Comparison of ENCODE assay signal across 2 cellular contexts in genomic region chr17:80008848-80009247, GRCh38.
TF ChIP-seq lines count a peak whose summit lies in the region.

No MANE protein-coding gene starts in this region.

TF ChIP-seq in HEK293, 187 proteins besides CTCF, POLR2A, EP300 and RAD21:
- TF ChIP-seq KLF1 (tag by site-specific recombination; IDR thresholded peaks at IDR 0.05), result no peak
- 0 out of 2 replicates have a peak, but pooled peaks have one; percentile 1 for TF ChIP-seq ZNF366 (tag by site-specific recombination; conservative IDR thresholded peaks at IDR 0.05)
- no peak for TF ChIP-seq KLF8 (tag by site-specific recombination; IDR thresholded peaks at IDR 0.05)
- 0 out of 2 replicates have a peak, but pooled peaks have one; percentile 0 for TF ChIP-seq SP7 (tag by site-specific recombination; IDR thresholded peaks at IDR 0.05)
- no peak for TF ChIP-seq ZNF510 (tag by site-specific recombination; IDR thresholded peaks at IDR 0.05; ENCODE audit: insufficient replicate concordance)
- TF ChIP-seq ZNF561 (tag by site-specific recombination; IDR thresholded peaks at IDR 0.05; ENCODE audit: borderline replicate concordance), result no peak
- no peak for TF ChIP-seq ZNF266 (tag by site-specific recombination; IDR thresholded peaks at IDR 0.05; ENCODE audit: low read depth)
- TF ChIP-seq ZNF211 (tag by site-specific recombination; IDR thresholded peaks at IDR 0.05; ENCODE audit: low read depth), result no peak
- TF ChIP-seq ZBTB48 (tag by site-specific recombination; IDR thresholded peaks at IDR 0.05), result no peak
- no peak for TF ChIP-seq ZNF600 (tag by site-specific recombination; IDR thresholded peaks at IDR 0.05)
- no peak for TF ChIP-seq ZNF394 (tag by site-specific recombination; IDR thresholded peaks at IDR 0.05; ENCODE audit: borderline replicate concordance)
- no peak for TF ChIP-seq ZNF596 (tag by site-specific recombination; IDR thresholded peaks at IDR 0.05)
- no peak for TF ChIP-seq ZNF140 (tag by site-specific recombination; IDR thresholded peaks at IDR 0.05)
- TF ChIP-seq, protein P1, sequence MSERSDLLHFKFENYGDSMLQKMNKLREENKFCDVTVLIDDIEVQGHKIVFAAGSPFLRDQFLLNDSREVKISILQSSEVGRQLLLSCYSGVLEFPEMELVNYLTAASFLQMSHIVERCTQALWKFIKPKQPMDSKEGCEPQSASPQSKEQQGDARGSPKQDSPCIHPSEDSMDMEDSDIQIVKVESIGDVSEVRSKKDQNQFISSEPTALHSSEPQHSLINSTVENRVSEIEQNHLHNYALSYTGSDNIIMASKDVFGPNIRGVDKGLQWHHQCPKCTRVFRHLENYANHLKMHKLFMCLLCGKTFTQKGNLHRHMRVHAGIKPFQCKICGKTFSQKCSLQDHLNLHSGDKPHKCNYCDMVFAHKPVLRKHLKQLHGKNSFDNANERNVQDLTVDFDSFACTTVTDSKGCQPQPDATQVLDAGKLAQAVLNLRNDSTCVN (tag by site-specific recombination; optimal IDR thresholded peaks at IDR 0.05), result no peak
- no peak for TF ChIP-seq PRDM4 (tag by site-specific recombination; IDR thresholded peaks at IDR 0.05)
- TF ChIP-seq ZBTB6 (tag by site-specific recombination; IDR thresholded peaks at IDR 0.05), result no peak
- TF ChIP-seq ZNF214 (tag by site-specific recombination; IDR thresholded peaks at IDR 0.05; ENCODE audit: borderline replicate concordance), result no peak
- TF ChIP-seq ZNF335 (tag by site-specific recombination; conservative IDR thresholded peaks at IDR 0.05), result 0 out of 2 replicates have a peak, but pooled peaks have one; percentile 5
- no peak for TF ChIP-seq ZNF530 (tag by site-specific recombination; IDR thresholded peaks at IDR 0.05; ENCODE audit: low read depth)
- TF ChIP-seq ZNF350 (tag by site-specific recombination; IDR thresholded peaks at IDR 0.05), result no peak
- no peak for TF ChIP-seq MYNN (tag by site-specific recombination; IDR thresholded peaks at IDR 0.05; ENCODE audit: borderline replicate concordance)
- no peak for TF ChIP-seq ZNF324 (tag by site-specific recombination; IDR thresholded peaks at IDR 0.05)
- 0 out of 2 replicates have a peak, but pooled peaks have one; percentile 3 for TF ChIP-seq GLIS2 (tag by site-specific recombination; IDR thresholded peaks at IDR 0.05)
- TF ChIP-seq ZNF202 (tag by site-specific recombination; IDR thresholded peaks at IDR 0.05; ENCODE audit: borderline replicate concordance), result no peak
- no peak for TF ChIP-seq ZXDB (tag by site-specific recombination; IDR thresholded peaks at IDR 0.05)
- TF ChIP-seq ZNF610 (tag by site-specific recombination; IDR thresholded peaks at IDR 0.05; ENCODE audit: borderline replicate concordance), result no peak
- peak; percentile 75; the same call in 1 of the 2 replicates for TF ChIP-seq ZIC2 (tag by site-specific recombination; IDR thresholded peaks at IDR 0.05)
- TF ChIP-seq ZNF704 (tag by site-specific recombination; IDR thresholded peaks at IDR 0.05), result no peak
- TF ChIP-seq WT1 (tag by site-specific recombination; IDR thresholded peaks at IDR 0.05), result no peak
- no peak for TF ChIP-seq KLF7 (tag by site-specific recombination; IDR thresholded peaks at IDR 0.05; ENCODE audit: borderline replicate concordance)
- no peak for TF ChIP-seq ZNF626 (tag by site-specific recombination; IDR thresholded peaks at IDR 0.05)

TF ChIP-seq in H1, 55 proteins besides CTCF, POLR2A, EP300 and RAD21:
- no peak for TF ChIP-seq CHD1 (IDR thresholded peaks at IDR 0.05; ENCODE audit: low read depth, low read length)
- no peak for TF ChIP-seq FOSL1 (IDR thresholded peaks at IDR 0.05; ENCODE audit: insufficient read depth, low read depth, low read length)
- no peak for TF ChIP-seq E2F6 (IDR thresholded peaks at IDR 0.05)
- TF ChIP-seq JUND (IDR thresholded peaks at IDR 0.05; ENCODE audit: low read length), result no peak
- TF ChIP-seq, protein P2, sequence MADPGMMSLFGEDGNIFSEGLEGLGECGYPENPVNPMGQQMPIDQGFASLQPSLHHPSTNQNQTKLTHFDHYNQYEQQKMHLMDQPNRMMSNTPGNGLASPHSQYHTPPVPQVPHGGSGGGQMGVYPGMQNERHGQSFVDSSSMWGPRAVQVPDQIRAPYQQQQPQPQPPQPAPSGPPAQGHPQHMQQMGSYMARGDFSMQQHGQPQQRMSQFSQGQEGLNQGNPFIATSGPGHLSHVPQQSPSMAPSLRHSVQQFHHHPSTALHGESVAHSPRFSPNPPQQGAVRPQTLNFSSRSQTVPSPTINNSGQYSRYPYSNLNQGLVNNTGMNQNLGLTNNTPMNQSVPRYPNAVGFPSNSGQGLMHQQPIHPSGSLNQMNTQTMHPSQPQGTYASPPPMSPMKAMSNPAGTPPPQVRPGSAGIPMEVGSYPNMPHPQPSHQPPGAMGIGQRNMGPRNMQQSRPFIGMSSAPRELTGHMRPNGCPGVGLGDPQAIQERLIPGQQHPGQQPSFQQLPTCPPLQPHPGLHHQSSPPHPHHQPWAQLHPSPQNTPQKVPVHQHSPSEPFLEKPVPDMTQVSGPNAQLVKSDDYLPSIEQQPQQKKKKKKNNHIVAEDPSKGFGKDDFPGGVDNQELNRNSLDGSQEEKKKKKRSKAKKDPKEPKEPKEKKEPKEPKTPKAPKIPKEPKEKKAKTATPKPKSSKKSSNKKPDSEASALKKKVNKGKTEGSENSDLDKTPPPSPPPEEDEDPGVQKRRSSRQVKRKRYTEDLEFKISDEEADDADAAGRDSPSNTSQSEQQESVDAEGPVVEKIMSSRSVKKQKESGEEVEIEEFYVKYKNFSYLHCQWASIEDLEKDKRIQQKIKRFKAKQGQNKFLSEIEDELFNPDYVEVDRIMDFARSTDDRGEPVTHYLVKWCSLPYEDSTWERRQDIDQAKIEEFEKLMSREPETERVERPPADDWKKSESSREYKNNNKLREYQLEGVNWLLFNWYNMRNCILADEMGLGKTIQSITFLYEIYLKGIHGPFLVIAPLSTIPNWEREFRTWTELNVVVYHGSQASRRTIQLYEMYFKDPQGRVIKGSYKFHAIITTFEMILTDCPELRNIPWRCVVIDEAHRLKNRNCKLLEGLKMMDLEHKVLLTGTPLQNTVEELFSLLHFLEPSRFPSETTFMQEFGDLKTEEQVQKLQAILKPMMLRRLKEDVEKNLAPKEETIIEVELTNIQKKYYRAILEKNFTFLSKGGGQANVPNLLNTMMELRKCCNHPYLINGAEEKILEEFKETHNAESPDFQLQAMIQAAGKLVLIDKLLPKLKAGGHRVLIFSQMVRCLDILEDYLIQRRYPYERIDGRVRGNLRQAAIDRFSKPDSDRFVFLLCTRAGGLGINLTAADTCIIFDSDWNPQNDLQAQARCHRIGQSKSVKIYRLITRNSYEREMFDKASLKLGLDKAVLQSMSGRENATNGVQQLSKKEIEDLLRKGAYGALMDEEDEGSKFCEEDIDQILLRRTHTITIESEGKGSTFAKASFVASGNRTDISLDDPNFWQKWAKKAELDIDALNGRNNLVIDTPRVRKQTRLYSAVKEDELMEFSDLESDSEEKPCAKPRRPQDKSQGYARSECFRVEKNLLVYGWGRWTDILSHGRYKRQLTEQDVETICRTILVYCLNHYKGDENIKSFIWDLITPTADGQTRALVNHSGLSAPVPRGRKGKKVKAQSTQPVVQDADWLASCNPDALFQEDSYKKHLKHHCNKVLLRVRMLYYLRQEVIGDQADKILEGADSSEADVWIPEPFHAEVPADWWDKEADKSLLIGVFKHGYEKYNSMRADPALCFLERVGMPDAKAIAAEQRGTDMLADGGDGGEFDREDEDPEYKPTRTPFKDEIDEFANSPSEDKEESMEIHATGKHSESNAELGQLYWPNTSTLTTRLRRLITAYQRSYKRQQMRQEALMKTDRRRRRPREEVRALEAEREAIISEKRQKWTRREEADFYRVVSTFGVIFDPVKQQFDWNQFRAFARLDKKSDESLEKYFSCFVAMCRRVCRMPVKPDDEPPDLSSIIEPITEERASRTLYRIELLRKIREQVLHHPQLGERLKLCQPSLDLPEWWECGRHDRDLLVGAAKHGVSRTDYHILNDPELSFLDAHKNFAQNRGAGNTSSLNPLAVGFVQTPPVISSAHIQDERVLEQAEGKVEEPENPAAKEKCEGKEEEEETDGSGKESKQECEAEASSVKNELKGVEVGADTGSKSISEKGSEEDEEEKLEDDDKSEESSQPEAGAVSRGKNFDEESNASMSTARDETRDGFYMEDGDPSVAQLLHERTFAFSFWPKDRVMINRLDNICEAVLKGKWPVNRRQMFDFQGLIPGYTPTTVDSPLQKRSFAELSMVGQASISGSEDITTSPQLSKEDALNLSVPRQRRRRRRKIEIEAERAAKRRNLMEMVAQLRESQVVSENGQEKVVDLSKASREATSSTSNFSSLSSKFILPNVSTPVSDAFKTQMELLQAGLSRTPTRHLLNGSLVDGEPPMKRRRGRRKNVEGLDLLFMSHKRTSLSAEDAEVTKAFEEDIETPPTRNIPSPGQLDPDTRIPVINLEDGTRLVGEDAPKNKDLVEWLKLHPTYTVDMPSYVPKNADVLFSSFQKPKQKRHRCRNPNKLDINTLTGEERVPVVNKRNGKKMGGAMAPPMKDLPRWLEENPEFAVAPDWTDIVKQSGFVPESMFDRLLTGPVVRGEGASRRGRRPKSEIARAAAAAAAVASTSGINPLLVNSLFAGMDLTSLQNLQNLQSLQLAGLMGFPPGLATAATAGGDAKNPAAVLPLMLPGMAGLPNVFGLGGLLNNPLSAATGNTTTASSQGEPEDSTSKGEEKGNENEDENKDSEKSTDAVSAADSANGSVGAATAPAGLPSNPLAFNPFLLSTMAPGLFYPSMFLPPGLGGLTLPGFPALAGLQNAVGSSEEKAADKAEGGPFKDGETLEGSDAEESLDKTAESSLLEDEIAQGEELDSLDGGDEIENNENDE (IDR thresholded peaks at IDR 0.05; ENCODE audit: insufficient replicate concordance, low read length), result no peak
- no peak for TF ChIP-seq SP2 (IDR thresholded peaks at IDR 0.05; ENCODE audit: low read length)
- no peak for TF ChIP-seq SIRT6 (IDR thresholded peaks at IDR 0.05; ENCODE audit: low read length)
- TF ChIP-seq SIX5 (IDR thresholded peaks at IDR 0.05; ENCODE audit: low read depth, low read length), result no peak
